1 cellular context compared by ENCODE assay signal in genomic region chr4:169045862-169046584, GRCh38.
TF ChIP-seq lines count a peak whose summit lies in the region.

No MANE protein-coding gene starts in this region.

TF ChIP-seq in K562, 482 proteins besides CTCF, POLR2A, EP300 and RAD21 (continued from another document):
- TF ChIP-seq HINFP (tag; conservative IDR thresholded peaks at IDR 0.05; ENCODE audit: low read depth), result no peak
- no peak for TF ChIP-seq EHMT2 (IDR thresholded peaks at IDR 0.05)
- TF ChIP-seq ZNF197 (CRISPR knock-in tag; IDR thresholded peaks at IDR 0.05; ENCODE audit: low read depth), result no peak
- no peak for TF ChIP-seq MAX (CRISPR knock-in tag; IDR thresholded peaks at IDR 0.05)
- no peak for TF ChIP-seq PHTF2 (CRISPR knock-in tag; IDR thresholded peaks at IDR 0.05)
- TF ChIP-seq RBM39 (optimal IDR thresholded peaks at IDR 0.05; ENCODE audit: low read depth, low read length), result no peak
- TF ChIP-seq CHD2 (IDR thresholded peaks at IDR 0.05; ENCODE audit: low read depth, low read length), result no peak
- no peak for TF ChIP-seq ATF4 (CRISPR knock-in tag; IDR thresholded peaks at IDR 0.05)
- TF ChIP-seq ZNF584 (CRISPR knock-in tag; IDR thresholded peaks at IDR 0.05; ENCODE audit: low read depth), result no peak
- TF ChIP-seq ADNP (tag; IDR thresholded peaks at IDR 0.05), result no peak
- no peak for TF ChIP-seq MAFF (IDR thresholded peaks at IDR 0.05; ENCODE audit: low read length)
- TF ChIP-seq NUFIP1 (IDR thresholded peaks at IDR 0.05; ENCODE audit: partially characterized antibody), result no peak
TF ChIP-seq in K562: peak in this region for 0.
